ENCODE assay signal across 10 cellular contexts in the genomic region with DNA sequence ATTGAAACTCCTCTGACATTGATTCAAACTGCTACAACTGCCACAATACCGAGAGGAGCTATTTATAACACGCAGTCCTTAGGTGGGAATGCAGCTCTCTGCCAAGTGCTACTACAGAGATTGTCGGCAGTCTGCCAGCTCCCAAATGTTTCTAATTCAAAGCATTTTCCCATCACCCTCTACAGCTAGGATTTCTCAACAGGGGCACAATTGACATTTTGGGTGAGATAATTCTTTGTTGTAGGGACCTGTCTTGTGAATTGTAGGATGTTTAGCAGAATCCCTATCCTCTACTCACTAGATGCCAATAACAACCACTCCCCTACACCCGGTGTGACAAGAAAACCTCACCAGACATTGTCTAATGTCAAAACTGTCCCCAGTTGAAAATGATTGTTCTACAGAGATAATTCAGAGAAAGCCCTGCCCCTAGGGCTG. TPM values are rescaled to one million over a fixed set of nuclear protein-coding genes. Genes with fewer than 3 reads are reported as not detected.
DNase-seq lines count a peak whose midpoint lies in the region; TF ChIP-seq lines count a peak whose summit lies in the region.
"Had no signal": no experiment of that assay in that cellular context is flagged by ENCODE, and none has a peak within 500 bp of the region (broad histone marks: within the 10 kb centered on the region; RNA-seq: fewer than 3 reads in every experiment).

No MANE protein-coding gene starts in this region.

- no peaks in the 10 kb centered on the region for H3K27me3 ChIP-seq in stomach

- DNase-seq in LHCN-M2 (ENCODE audit: low read depth) (peak; percentile 37), RPMI8226 (peak; percentile 35), fibroblast of villous mesenchyme (ENCODE audit: low read depth) (peak; percentile 55), stomach (peak; percentile 36), D341Med (ENCODE audit: low spot score) (no peak), Kasumi-1 (lab: John Stamatoyannopoulos, UW) (no peak)
- DNase-seq in activated T-helper 2 cell treated with anti-CD3 and anti-CD28 coated beads, Interferon-gamma antibody, Interleukin-2, Interleukin-4, amounts not matched to agents 10 μg/mL and 5 μg/mL and 100 μg/mL, durations not matched to agents 14 hours and 24 hours and 36 hours (ENCODE audit: low spot score): no peak
- DNase-seq: kidney, NCI-H748 treated with DMSO at 0.1 percent for 48 hours, trophoblast cell had no signal

- H3K4me3 ChIP-seq in fibroblast of villous mesenchyme (ENCODE audit: low read depth, low read length): no peak overlapping the region
- H3K4me3 ChIP-seq in stomach: no peak overlapping the region

- no peak for TF ChIP-seq EP300 in stomach (IDR thresholded peaks at IDR 0.05)

- no peaks in the 10 kb centered on the region for H3K9me3 Mint-ChIP-seq in activated T-helper 2 cell treated with anti-CD3 and anti-CD28 coated beads, Interferon-gamma antibody, Interleukin-2, Interleukin-4, amounts not matched to agents 10 μg/mL and 5 μg/mL and 100 μg/mL, durations not matched to agents 14 hours and 24 hours and 36 hours

- H3K4me1 Mint-ChIP-seq in activated T-helper 2 cell treated with anti-CD3 and anti-CD28 coated beads, Interferon-gamma antibody, Interleukin-2, Interleukin-4, amounts not matched to agents 10 μg/mL and 5 μg/mL and 100 μg/mL, durations not matched to agents 14 hours and 24 hours and 36 hours (ENCODE audit: low read depth): peaks cover 46% of the 10 kb centered on the region

- no peak for TF ChIP-seq POLR2A in stomach (IDR thresholded peaks at IDR 0.05)

- no peaks in the 10 kb centered on the region for H3K36me3 Mint-ChIP-seq in activated T-helper 2 cell treated with anti-CD3 and anti-CD28 coated beads, Interferon-gamma antibody, Interleukin-2, Interleukin-4, amounts not matched to agents 10 μg/mL and 5 μg/mL and 100 μg/mL, durations not matched to agents 14 hours and 24 hours and 36 hours (ENCODE audit: low read depth)

- no peaks in the 10 kb centered on the region for H3K27me3 Mint-ChIP-seq in activated T-helper 2 cell treated with anti-CD3 and anti-CD28 coated beads, Interferon-gamma antibody, Interleukin-2, Interleukin-4, amounts not matched to agents 10 μg/mL and 5 μg/mL and 100 μg/mL, durations not matched to agents 14 hours and 24 hours and 36 hours (ENCODE audit: low read depth)

- H3K4me3 Mint-ChIP-seq in activated T-helper 2 cell treated with anti-CD3 and anti-CD28 coated beads, Interferon-gamma antibody, Interleukin-2, Interleukin-4, amounts not matched to agents 10 μg/mL and 5 μg/mL and 100 μg/mL, durations not matched to agents 14 hours and 24 hours and 36 hours (ENCODE audit: low read depth): no peak overlapping the region

- peak overlapping the region in 2 of 5 donors; percentile 12 to 13 for H3K27ac ChIP-seq in stomach

- 13 to 27% (median 16%) methylated on average over 4 of the region's 4 CpGs for WGBS in stomach, 5 donors

- H3K36me3 ChIP-seq in stomach: no peaks in the 10 kb centered on the region

- intact Hi-C loops in stomach (cut with DNase I; ENCODE audit: low total_unique reads): no loop called here
- intact Hi-C loops in activated T-helper 2 cell treated with anti-CD3 and anti-CD28 coated beads, Interferon-gamma antibody, Interleukin-2, Interleukin-4, amounts not matched to agents 10 μg/mL and 5 μg/mL and 100 μg/mL, durations not matched to agents 14 hours and 24 hours and 36 hours (cut with micrococcal nuclease): loop anchor here (10.0 kb wide), 1 partner anchor 1643 kb away; a partner anchor contains a TSS

- TF ChIP-seq CTCF in fibroblast of villous mesenchyme (IDR thresholded peaks at IDR 0.05; ENCODE audit: insufficient read depth, low read depth, low read length): no peak
- no peak for TF ChIP-seq CTCF in stomach (IDR thresholded peaks at IDR 0.05)

- no peak overlapping the region for H3K27ac Mint-ChIP-seq in activated T-helper 2 cell treated with anti-CD3 and anti-CD28 coated beads, Interferon-gamma antibody, Interleukin-2, Interleukin-4, amounts not matched to agents 10 μg/mL and 5 μg/mL and 100 μg/mL, durations not matched to agents 14 hours and 24 hours and 36 hours

- no peaks in the 10 kb centered on the region for H3K9me3 ChIP-seq in stomach

- peaks cover 3 to 45% (median 22%) of the 10 kb centered on the region in 4 donors for H3K4me1 ChIP-seq in stomach

RNA-seq across cellular contexts. Expression of a gene that starts 7.8 kb away (rescaled TPM):
- total RNA-seq in LHCN-M2 (2014; rRNA removed): 12.5 and 16.2 TPM in 2 replicates
- 7.3 TPM for polyA plus RNA-seq in LHCN-M2 (2012)
- 19.6 and 35.4 TPM in 2 replicates for total RNA-seq in fibroblast of villous mesenchyme
- 10 to 100 TPM in 4 of 5 donors, 1 to 10 TPM in 1; 6.4 to 54.3 (median 40.6) TPM for total RNA-seq in stomach
- 1 to 10 TPM; 6.7 to 8.5 (median 7.6) TPM for polyA plus RNA-seq in stomach
- 34.3 and 40.3 TPM in 2 replicates for total RNA-seq in activated T-helper 2 cell treated with anti-CD3 and anti-CD28 coated beads, Interferon-gamma antibody, Interleukin-2, Interleukin-4, amounts not matched to agents 10 μg/mL and 5 μg/mL and 100 μg/mL, durations not matched to agents 14 hours and 24 hours and 36 hours

Comparison
In these comparisons a context has a peak if more than half of its experiments do, and no peak if none do; other contexts are left out.
1. DNase-seq: peak in LHCN-M2 (single experiment), RPMI8226 (single experiment), fibroblast of villous mesenchyme (single experiment) and stomach (single experiment); none in activated T-helper 2 cell treated with anti-CD3 and anti-CD28 coated beads, Interferon-gamma antibody, Interleukin-2, Interleukin-4, amounts not matched to agents 10 μg/mL and 5 μg/mL and 100 μg/mL, durations not matched to agents 14 hours and 24 hours and 36 hours (single experiment), D341Med (single experiment) and Kasumi-1 (0 of 2).